ENCODE assay signal across 24 cellular contexts in the genomic region with DNA sequence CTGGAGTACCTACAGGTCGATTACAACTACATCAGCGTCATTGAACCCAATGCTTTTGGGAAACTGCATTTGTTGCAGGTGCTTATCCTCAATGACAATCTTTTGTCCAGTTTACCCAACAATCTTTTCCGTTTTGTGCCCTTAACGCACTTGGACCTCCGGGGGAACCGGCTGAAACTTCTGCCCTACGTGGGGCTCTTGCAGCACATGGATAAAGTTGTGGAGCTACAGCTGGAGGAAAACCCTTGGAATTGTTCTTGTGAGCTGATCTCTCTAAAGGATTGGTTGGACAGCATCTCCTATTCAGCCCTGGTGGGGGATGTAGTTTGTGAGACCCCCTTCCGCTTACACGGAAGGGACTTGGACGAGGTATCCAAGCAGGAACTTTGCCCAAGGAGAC. TPM values are rescaled to one million over a fixed set of nuclear protein-coding genes. Genes with fewer than 3 reads are reported as not detected.
DNase-seq lines count a peak whose midpoint lies in the region; ATAC-seq, FAIRE-seq and TF ChIP-seq lines count a peak whose summit lies in the region.
"Had no signal": no experiment of that assay in that cellular context is flagged by ENCODE, and none has a peak within 500 bp of the region (broad histone marks: within the 10 kb centered on the region; RNA-seq: fewer than 3 reads in every experiment).

No MANE protein-coding gene starts in this region.

- H3K27me3 Mint-ChIP-seq in H9 (ENCODE audit: low read depth): peaks cover 92% of the 10 kb centered on the region
- H3K27me3 Mint-ChIP-seq in nephron (ENCODE audit: low read depth): peaks cover 71% of the 10 kb centered on the region

- H3K14ac ChIP-seq in H9 (ENCODE audit: insufficient read depth, low read length): no peak overlapping the region
- no peak overlapping the region for H3K14ac ChIP-seq in H1 (ENCODE audit: insufficient read length)

- no peak for TF ChIP-seq RAD21 in H1 (IDR thresholded peaks at IDR 0.05 in 1 of 2, conservative IDR thresholded peaks at IDR 0.05 in 1 of 2; ENCODE audit: low read depth in 2 of 2, low read length in 2 of 2)

- TF ChIP-seq CTCF in H9 (conservative IDR thresholded peaks at IDR 0.05) (no peak), H1 (IDR thresholded peaks at IDR 0.05; ENCODE audit: control extremely low read depth in 1 of 3, insufficient read depth in 1 of 3, low read depth in 1 of 3, low read length in 3 of 3) (no peak), nephron (IDR thresholded peaks at IDR 0.05; ENCODE audit: unreplicated experiment in 3 of 3) (no peak), osteoblast (IDR thresholded peaks at IDR 0.05; ENCODE audit: extremely low read depth, low read depth, low read length) (no peak), GM20000 (IDR thresholded peaks at IDR 0.05; ENCODE audit: extremely low read depth, missing control alignments) (no peak)

- H2BK12ac ChIP-seq in H9 (ENCODE audit: insufficient read length, low read depth, low read length) (no peak overlapping the region), H1 (ENCODE audit: low read depth, low read length) (no peak overlapping the region)

- H2AK5ac ChIP-seq in H9 (ENCODE audit: insufficient read length, low read length) (no peak overlapping the region), H1 (ENCODE audit: low read depth, low read length) (no peak overlapping the region)

- no peak overlapping the region for H3K9ac ChIP-seq in H9 (ENCODE audit: extremely low read depth, insufficient read length, low read length)
- no peak overlapping the region for H3K9ac ChIP-seq in H1 (replicated peaks in 1 of 4; ENCODE audit: extremely low read depth in 1 of 4, low read depth in 3 of 4, low read length in 3 of 4)

- H3K4ac ChIP-seq in H9 (ENCODE audit: low read depth, low read length) (no peak overlapping the region), H1 (replicated peaks; ENCODE audit: insufficient read length, low read depth, low read length) (no peak overlapping the region)

- H3K36me3 ChIP-seq in H1 (ENCODE audit: control insufficient read depth in 2 of 4, insufficient read depth in 4 of 4, low read length in 3 of 4) (peaks cover 0 to 7% (median 0%) of the 10 kb centered on the region in 4 experiments; a peak in 1 of 8 replicates), osteoblast (ENCODE audit: insufficient read depth, low read length) (no peaks in the 10 kb centered on the region)
- H3K36me3 ChIP-seq: BE2C had no signal

- H3K9me3 Mint-ChIP-seq in H9: peaks cover 4 to 5% of the 10 kb centered on the region in 2 experiments; a peak in 4 of 5 replicates
- H3K9me3 Mint-ChIP-seq in nephron: peaks cover 9% of the 10 kb centered on the region

- POLR2A ChIA-PET in H1 (lab: Charles Lee; ENCODE audit: partially characterized antibody): no interaction called here

- H3K4me1 Mint-ChIP-seq in H9 (peaks cover 32 to 51% of the 10 kb centered on the region in 2 experiments), nephron (peaks cover 20% of the 10 kb centered on the region)

- H3K4me3 ChIP-seq in H1 (ENCODE audit: extremely low read depth in 1 of 4, insufficient read depth in 2 of 4, low read depth in 3 of 4, low read length in 4 of 4): peak overlapping the region in 2 of 4 experiments; percentile 4 to 64; a peak in 2 of 8 replicates
- no peak overlapping the region for H3K4me3 ChIP-seq in osteoblast (ENCODE audit: insufficient read depth, low read length)
- H3K4me3 ChIP-seq: GM12878, K562 had no signal

- no peak for TF ChIP-seq EP300 in H1 (IDR thresholded peaks at IDR 0.05; ENCODE audit: borderline replicate concordance in 1 of 2, low read depth in 2 of 2, low read length in 2 of 2)

- peaks cover 44% of the 10 kb centered on the region for H3K23me2 ChIP-seq in H9 (ENCODE audit: insufficient read length, low read depth, low read length, poor library complexity, severe bottlenecking)
- peaks cover 41% of the 10 kb centered on the region for H3K23me2 ChIP-seq in H1 (ENCODE audit: low read depth, low read length)

- no peak for TF ChIP-seq POLR2A in H1 (IDR thresholded peaks at IDR 0.05; ENCODE audit: control extremely low read depth in 1 of 2, low read depth in 2 of 2, low read length in 2 of 2)

- no peak overlapping the region for H4K5ac ChIP-seq in H9 (ENCODE audit: insufficient read length, low read depth, low read length)
- H4K5ac ChIP-seq in H1 (ENCODE audit: insufficient read length, low read depth, low read length): no peak overlapping the region

- H3K27ac ChIP-seq in H9 (ENCODE audit: insufficient read length, low read depth, low read length): no peak overlapping the region
- no peak overlapping the region for H3K27ac ChIP-seq in H1 (ENCODE audit: low read depth, low read length)
- H3K27ac ChIP-seq in osteoblast (ENCODE audit: low read depth, low read length): no peak overlapping the region

- no peak overlapping the region for H3K23ac ChIP-seq in H9 (ENCODE audit: insufficient read length, low read depth, low read length)
- H3K23ac ChIP-seq in H1 (ENCODE audit: insufficient read length): no peak overlapping the region

- no peak for FAIRE-seq in H1 (lab: Jason Lieb, UNC)
- FAIRE-seq: A204.1, GM12878, GM19239, HTR-8/SVneo, K562 had no signal

- H2BK15ac ChIP-seq in H9 (ENCODE audit: low read depth, low read length): no peak overlapping the region
- H2BK15ac ChIP-seq in H1 (ENCODE audit: low read length): no peak overlapping the region

- H4K20me1 ChIP-seq in H9 (ENCODE audit: control insufficient read depth, insufficient read depth, insufficient read length) (no peaks in the 10 kb centered on the region), H1 (replicated peaks in 1 of 2; ENCODE audit: control insufficient read depth in 1 of 2, insufficient read depth in 2 of 2, low read length in 2 of 2) (peaks cover 17 to 24% of the 10 kb centered on the region in 2 experiments), osteoblast (ENCODE audit: insufficient read depth, low read length) (no peaks in the 10 kb centered on the region)

- no peaks in the 10 kb centered on the region for H3K9me3 ChIP-seq in H9 (ENCODE audit: control insufficient read depth, low read depth, low read length)
- no peaks in the 10 kb centered on the region; a peak in 2 of 4 replicates for H3K9me3 ChIP-seq in H1 (ENCODE audit: insufficient read depth in 2 of 2, low read depth in 1 of 2, low read length in 1 of 2)
- H3K9me3 ChIP-seq in osteoblast (ENCODE audit: low read depth, low read length): no peaks in the 10 kb centered on the region
- H3K9me3 ChIP-seq: BE2C had no signal

- H3K18ac ChIP-seq in H9 (ENCODE audit: insufficient read length, low read depth, low read length) (no peak overlapping the region), H1 (ENCODE audit: extremely low read depth, low read length) (no peak overlapping the region)

- H3K27me3 ChIP-seq in H9 (ENCODE audit: insufficient read depth, low read length): peaks cover 49% of the 10 kb centered on the region
- peaks cover 43 to 63% (median 58%) of the 10 kb centered on the region in 4 experiments for H3K27me3 ChIP-seq in H1 (replicated peaks in 1 of 4; ENCODE audit: control insufficient read depth in 3 of 4, extremely low read depth in 1 of 4, insufficient read depth in 3 of 4, low read length in 3 of 4)
- peaks cover 17% of the 10 kb centered on the region for H3K27me3 ChIP-seq in osteoblast (ENCODE audit: insufficient read depth, low read length)

- no peak overlapping the region for H2AFZ ChIP-seq in H9 (ENCODE audit: low read length)
- no peak overlapping the region for H2AFZ ChIP-seq in H1 (ENCODE audit: low read length)
- H2AFZ ChIP-seq in osteoblast (ENCODE audit: low read length): no peak overlapping the region

- H2BK20ac ChIP-seq in H9 (ENCODE audit: low read depth, low read length, poor library complexity, severe bottlenecking) (no peak overlapping the region), H1 (ENCODE audit: low read length) (no peak overlapping the region)

- no peak overlapping the region for H3K4me3 Mint-ChIP-seq in H9
- H3K4me3 Mint-ChIP-seq in nephron: peak overlapping the region in 2 of 3 experiments; percentile 29 to 49
- H3K4me3 Mint-ChIP-seq: CD8-positive, alpha-beta memory T cell had no signal

- H3K27ac Mint-ChIP-seq in H9: no peak overlapping the region
- no peak overlapping the region for H3K27ac Mint-ChIP-seq in nephron
- H3K27ac Mint-ChIP-seq: CD4-positive, CD25-positive, alpha-beta regulatory T cell; CD8-positive, alpha-beta memory T cell had no signal

- H2BK5ac ChIP-seq in H9 (ENCODE audit: insufficient read length, low read length) (no peak overlapping the region), H1 (ENCODE audit: low read depth, low read length) (no peak overlapping the region)

- WGBS in H9 (ENCODE audit: extremely low coverage, insufficient read length, low lambda C conversion rate): no CpG with 5 or more reads among the region's 10 CpGs
- 44% methylated on average over 10 of the region's 10 CpGs; no CpG with 5 or more reads in 1 of the 2 experiments for WGBS in H1 (ENCODE audit: extremely low coverage in 1 of 2, insufficient coverage in 1 of 2, insufficient read length in 1 of 2, insufficient replicate concordance in 2 of 2, low coverage in 1 of 2, low lambda C conversion rate in 2 of 2, missing lambda C conversion rate in 1 of 2), 2 experiments

- H3K79me1 ChIP-seq in H9 (ENCODE audit: insufficient read depth, low read depth, low read length, poor library complexity, severe bottlenecking) (no peaks in the 10 kb centered on the region), H1 (ENCODE audit: low read depth, low read length) (no peaks in the 10 kb centered on the region; the same call in 1 of the 2 replicates)

- DNase-seq in H9 (no peak), H1 (ENCODE audit: low read depth in 1 of 2, low spot score in 2 of 2) (no peak), osteoblast (ENCODE audit: insufficient read length, low spot score, missing footprints) (peak; percentile 30), GM20000 (ENCODE audit: low spot score) (no peak)
- DNase-seq: ACHN; BE2C; C1 segment of cervical spinal cord; CD4-positive, CD25-positive, alpha-beta regulatory T cell; CD8-positive, alpha-beta memory T cell; COR-L47; DMS 273 treated with DMSO at 0.1 percent for 48 hours; DMS53; DND-41; EL; HCEC 1CT; IMR-90 had no signal

- CTCF ChIA-PET in H1 (lab: Charles Lee; ENCODE audit: partially characterized antibody): no interaction called here

- ATAC-seq in HG02588 (IDR thresholded peaks at IDR 0.05; ENCODE audit: unreplicated experiment) (no peak), HG03460 (IDR thresholded peaks at IDR 0.05; ENCODE audit: unreplicated experiment) (no peak)
- ATAC-seq: GM12878, K562 had no signal

- H3K4me1 ChIP-seq in H9 (ENCODE audit: insufficient read depth, low read length): peaks cover 6% of the 10 kb centered on the region
- peaks cover 14 to 27% (median 15%) of the 10 kb centered on the region in 4 experiments for H3K4me1 ChIP-seq in H1 (replicated peaks in 1 of 4; ENCODE audit: control insufficient read depth in 3 of 4, insufficient read depth in 4 of 4, low read length in 3 of 4)
- no peaks in the 10 kb centered on the region for H3K4me1 ChIP-seq in osteoblast (ENCODE audit: insufficient read depth, low read length)
- H3K4me1 ChIP-seq: BE2C had no signal

- H3K4me2 ChIP-seq in H9 (ENCODE audit: insufficient read depth, insufficient read length, low read length) (peak overlapping the region; percentile 7), H1 (ENCODE audit: insufficient read depth in 1 of 2, low read depth in 2 of 2, low read length in 2 of 2) (peak overlapping the region; percentile 87 to 99; a peak in 2 of 4 replicates), osteoblast (ENCODE audit: insufficient read depth, low read length) (no peak overlapping the region)

- no peak overlapping the region for H3K56ac ChIP-seq in H9 (ENCODE audit: insufficient read length, low read depth, low read length)
- H3K56ac ChIP-seq in H1 (replicated peaks; ENCODE audit: insufficient read length, low read depth, low read length): no peak overlapping the region

- H4K91ac ChIP-seq in H9 (ENCODE audit: insufficient read length, low read depth, low read length) (no peak overlapping the region), H1 (replicated peaks; ENCODE audit: insufficient read length, low read length) (no peak overlapping the region)

- H3T11ph ChIP-seq in H9 (ENCODE audit: low read length): no peak overlapping the region

- H3K36me3 Mint-ChIP-seq in H9 (ENCODE audit: insufficient read depth in 1 of 3, low read depth in 3 of 3) (peaks cover 0 to 17% (median 0%) of the 10 kb centered on the region in 3 experiments; a peak in 3 of 7 replicates), nephron (ENCODE audit: low read depth) (peaks cover 29% of the 10 kb centered on the region)
- H3K36me3 Mint-ChIP-seq: CD4-positive, CD25-positive, alpha-beta regulatory T cell; CD8-positive, alpha-beta memory T cell had no signal

- no peak overlapping the region for H4K8ac ChIP-seq in H9 (replicated peaks; ENCODE audit: insufficient read length, low read depth, low read length)
- H4K8ac ChIP-seq in H1 (ENCODE audit: extremely low read depth, insufficient read depth, low read length): no peak overlapping the region

- H3K79me2 ChIP-seq in H9 (ENCODE audit: insufficient read depth, low read length): no peaks in the 10 kb centered on the region
- no peaks in the 10 kb centered on the region for H3K79me2 ChIP-seq in H1 (ENCODE audit: control insufficient read depth in 1 of 2, insufficient read depth in 2 of 2, low read length in 2 of 2)
- no peaks in the 10 kb centered on the region for H3K79me2 ChIP-seq in osteoblast (ENCODE audit: insufficient read depth, low read length)

- H2BK120ac ChIP-seq in H9 (ENCODE audit: low read depth, low read length, poor library complexity, severe bottlenecking): no peak overlapping the region
- H2BK120ac ChIP-seq in H1 (replicated peaks; ENCODE audit: low read depth, low read length): no peak overlapping the region

RNA-seq across cellular contexts. Expression of gene SLITRK5, which starts 4.7 kb away (rescaled TPM):
- total RNA-seq in H9 (2021): 0.09 TPM in 2 replicates
- 0.90 and 1.1 TPM in 2 replicates for total RNA-seq in H1 (2021; fragmentation: NEBNext Ultra II Directional; extraction: Animal tissue kit (Norgen Biotek cat#: 25700))
- 0.27 and 0.42 TPM in 2 replicates for polyA plus RNA-seq in H1 (2011; rRNA removed)
- polyA plus RNA-seq in H1 (2011; cell fraction: cytosol; rRNA removed): 0.37 TPM
- 0.73 TPM for polyA plus RNA-seq in H1 (2011; cell fraction: nucleus; rRNA removed)
- polyA plus RNA-seq in H1 (2012, experiment 1 of 2): 0.51 to 0.58 TPM (median 0.55 TPM) in 4 replicates
- polyA plus RNA-seq in H1 (2012, experiment 2 of 2): 0.41 TPM
- polyA plus RNA-seq in H1 (2013, experiment 1 of 2): 1.4 TPM
- polyA plus RNA-seq in H1 (2013, experiment 2 of 2): 1.3 TPM
- 0.66 TPM in 2 replicates for polyA minus RNA-seq in H1 (2011; rRNA and poly(A)+ RNA removed)
- 0.59 TPM for polyA minus RNA-seq in H1 (2011; cell fraction: cytosol; rRNA and poly(A)+ RNA removed)
- 2.0 TPM for polyA minus RNA-seq in H1 (2011; cell fraction: nucleus; rRNA and poly(A)+ RNA removed)
- total RNA-seq in osteoblast: not detected in 2 replicates
- total RNA-seq: CD8-positive, alpha-beta memory T cell; K562 had no signal
- polyA plus RNA-seq: CD4-positive, CD25-positive, alpha-beta regulatory T cell; CD8-positive, alpha-beta memory T cell had no signal

Comparison
In these comparisons a context has a peak if more than half of its experiments do, and no peak if none do; other contexts are left out.
1. H3K4me3 Mint-ChIP-seq: peak in nephron (2 of 3); none in H9 (0 of 2).